Comparison of ENCODE assay signal across 8 cellular contexts in genomic region chr11:95705485-95706124, GRCh38.
A peak's percentile ranks its signal among the peaks of the same experiment; 100 is the strongest.
DNase-seq lines count a peak whose midpoint lies in the region; ATAC-seq lines count a peak whose summit lies in the region.

No MANE protein-coding gene starts in this region.

- intact Hi-C loops in left colon (cut with DNase I, micrococcal nuclease) = loop anchor here (2.0 to 10.0 kb wide), 2 partner anchors 551 to 553 kb away; no protein-coding TSS in a partner anchor

- ATAC-seq in GM19035 (IDR thresholded peaks at IDR 0.05; ENCODE audit: unreplicated experiment) (peak; percentile 84), HG03342 (IDR thresholded peaks at IDR 0.05; ENCODE audit: unreplicated experiment) (peak; percentile 78), left colon (peak; percentile 99)

- DNase-seq in Ammon's horn (ENCODE audit: low spot score) (peak; percentile 94), NCI-H345 treated with DMSO at 0.1 percent for 48 hours (lab: John Stamatoyannopoulos, UW; ENCODE audit: unreplicated experiment) (peak; percentile 50), cerebellum (ENCODE audit: low spot score) (peak; percentile 58), left colon (peak; percentile 78 to 84)
- DNase-seq in activated CD4-positive, CD25-positive, alpha-beta regulatory T cell treated with anti-CD3 and anti-CD28 coated beads, Interleukin-2, amount 50 U/mL, for 72 hours = peak; percentile 79
- DNase-seq in stimulated activated CD4-positive, alpha-beta T cell treated with anti-CD3 and anti-CD28 coated beads, Interleukin-2, amount 100 ng/mL, for 24 hours = peak; percentile 82 to 87

Comparison
In these comparisons a context has a peak if more than half of its experiments do, and no peak if none do; other contexts are left out.
1. Peak in every context shown above with its lines: DNase-seq and ATAC-seq.